Comparison of ENCODE assay signal across 8 cellular contexts in the genomic region with DNA sequence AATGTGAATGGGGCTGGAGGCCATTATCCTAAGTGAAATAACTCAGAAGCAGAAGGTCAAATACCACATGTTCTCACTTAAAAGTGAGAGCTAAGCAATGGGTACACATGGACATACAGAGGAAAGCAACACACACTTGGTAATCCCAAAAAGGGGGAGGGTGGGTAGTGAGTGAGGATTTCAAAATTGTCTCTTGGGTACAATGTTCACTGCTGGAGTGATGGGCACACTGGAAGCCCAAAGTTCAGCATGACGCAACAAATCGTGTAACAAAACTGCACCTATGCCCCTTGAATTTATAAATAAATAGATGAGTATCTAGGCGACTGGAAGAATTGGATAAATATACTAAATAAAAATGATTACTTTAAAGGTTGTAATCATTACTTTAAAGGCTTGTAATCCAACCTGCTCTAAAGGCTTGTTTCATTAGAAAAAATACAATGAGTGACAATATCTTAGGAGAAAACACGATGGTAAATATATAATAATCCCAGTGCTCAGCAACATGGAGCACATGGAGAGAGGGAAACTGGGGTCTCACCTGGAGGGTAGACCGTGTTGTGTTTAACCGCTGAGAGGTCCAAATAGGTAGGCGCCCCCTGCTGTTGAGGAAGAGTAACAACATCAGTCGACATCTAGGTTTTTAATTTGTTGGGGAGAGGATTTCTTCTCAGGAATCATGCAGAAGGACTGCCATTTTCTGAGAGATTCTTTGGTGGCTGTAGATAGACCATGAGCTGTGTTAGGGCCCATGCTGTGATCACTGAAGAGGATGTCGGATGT.
DNase-seq lines count a peak whose midpoint lies in the region; ATAC-seq and TF ChIP-seq lines count a peak whose summit lies in the region.
"Had no signal": no experiment of that assay in that cellular context is flagged by ENCODE, and none has a peak within 500 bp of the region (broad histone marks: within the 10 kb centered on the region; RNA-seq: fewer than 3 reads in every experiment).

No MANE protein-coding gene starts in this region.

- no peaks in the 10 kb centered on the region for H4K20me1 ChIP-seq in IMR-90 (ENCODE audit: insufficient read depth, low read length)

- H4K91ac ChIP-seq in IMR-90 (ENCODE audit: insufficient read depth, low read depth, low read length), result no peak overlapping the region

- no peak for TF ChIP-seq RAD21 in IMR-90 (IDR thresholded peaks at IDR 0.05; ENCODE audit: low read length)

- no peaks in the 10 kb centered on the region for H3K79me1 ChIP-seq in IMR-90 (ENCODE audit: low read depth in 1 of 2, low read length in 2 of 2)

- no peak overlapping the region for H2BK20ac ChIP-seq in IMR-90 (ENCODE audit: low read depth, low read length)

- no peaks in the 10 kb centered on the region for H3K36me3 Mint-ChIP-seq in activated T-helper 17 cell treated with anti-CD3 and anti-CD28 coated beads, Interleukin-2, amount 50 U/mL, for 72 hours (ENCODE audit: low read depth)

- no CpG with 5 or more reads among the region's 9 CpGs for WGBS in IMR-90 (ENCODE audit: extremely low coverage in 2 of 2, insufficient read length in 1 of 2), 2 experiments
- WGBS in right lobe of liver (ENCODE audit: insufficient coverage, low coverage, low lambda C conversion rate, missing lambda C conversion rate), result 43% methylated on average over 9 of the region's 9 CpGs

- no peak for TF ChIP-seq POLR2A in IMR-90 (IDR thresholded peaks at IDR 0.05; ENCODE audit: low read depth, low read length)
- no peak for TF ChIP-seq POLR2A in right lobe of liver (IDR thresholded peaks at IDR 0.05)

- H3K9me3 ChIP-seq in IMR-90 (ENCODE audit: control insufficient read depth, insufficient read depth, low read length), result 0 out of 2 replicates have a peak, but pooled peaks cover 2% of the 10 kb centered on the region
- no peaks in the 10 kb centered on the region for H3K9me3 ChIP-seq in right lobe of liver

- no peaks in the 10 kb centered on the region for H3K9me1 ChIP-seq in IMR-90 (ENCODE audit: insufficient read depth, low read length)

- no peaks in the 10 kb centered on the region for H3K27me3 Mint-ChIP-seq in activated T-helper 17 cell treated with anti-CD3 and anti-CD28 coated beads, Interleukin-2, amount 50 U/mL, for 72 hours
- H3K27me3 Mint-ChIP-seq: central memory CD8-positive, alpha-beta T cell had no signal

- dilution Hi-C loops in IMR-90 (cut with HindIII; ENCODE audit: low sequenced_read_pairs, unreplicated experiment), result no loop called here

- H3K27me3 ChIP-seq in IMR-90 (ENCODE audit: control insufficient read depth, insufficient read depth, low read length), result no peaks in the 10 kb centered on the region
- H3K27me3 ChIP-seq in right lobe of liver, result no peaks in the 10 kb centered on the region

- no peak overlapping the region for H3K4ac ChIP-seq in IMR-90 (ENCODE audit: low read depth, low read length)

- DNase-seq in GM12864 (ENCODE audit: low read depth), result no peak
- no peak for DNase-seq in IMR-90
- DNase-seq in astrocyte of the spinal cord (ENCODE audit: low read depth, low spot score), result no peak
- peak in 1 of 3 donors; percentile 48 for DNase-seq in right lobe of liver
- no peak for DNase-seq in DMS79 treated with DMSO at 0.1 percent for 48 hours (lab: John Stamatoyannopoulos, UW)
- no peak for DNase-seq in activated T-cell treated with anti-CD3 and anti-CD28 coated beads, Interleukin-2, amount 50 U/mL, for 1 hour

- no peak overlapping the region for H3K56ac ChIP-seq in IMR-90 (ENCODE audit: extremely low read depth, insufficient read depth, low read length)

- in situ Hi-C loops in IMR-90 (cut with MboI; ENCODE audit: low sequenced_read_pairs), result no loop called here
- in situ Hi-C loops in astrocyte of the spinal cord (cut with HindIII; ENCODE audit: low sequenced_read_pairs), result no loop called here

- POLR2A ChIA-PET in IMR-90 (lab: Charles Lee; ENCODE audit: unreplicated experiment), result no interaction called here

- H3K14ac ChIP-seq in IMR-90 (replicated peaks; ENCODE audit: low read depth, low read length), result no peak overlapping the region

- H2BK5ac ChIP-seq in IMR-90 (ENCODE audit: low read depth, low read length, poor library complexity, severe bottlenecking), result no peak overlapping the region

- H2AK9ac ChIP-seq in IMR-90 (replicated peaks; ENCODE audit: low read depth, low read length, poor library complexity), result no peak overlapping the region

- CTCF ChIA-PET in IMR-90 (lab: Yijun Ruan, JAX), result no interaction called here

- TF ChIP-seq CTCF in GM12864 (IDR thresholded peaks at IDR 0.05; ENCODE audit: low read depth, low read length, missing control alignments) (peak; percentile 47), IMR-90 (conservative IDR thresholded peaks at IDR 0.05; ENCODE audit: low read depth, low read length) (peak; percentile 11; the same call in 1 of the 2 replicates), astrocyte of the spinal cord (IDR thresholded peaks at IDR 0.05; ENCODE audit: low read depth, low read length) (peak; percentile 44), right lobe of liver (IDR thresholded peaks at IDR 0.05) (peak in 2 of 4 donors; percentile 10 to 32)

- ATAC-seq in IMR-90 (ENCODE audit: low read depth) (no peak), right lobe of liver (peak; percentile 59 to 98 (median 79))
- no peak for ATAC-seq in activated T-helper 17 cell treated with anti-CD3 and anti-CD28 coated beads, Interleukin-2, amount 50 U/mL, for 72 hours (replicated peaks)

- H3K4me2 ChIP-seq in IMR-90 (ENCODE audit: low read depth, low read length), result no peak overlapping the region

- no peak overlapping the region for H2AFZ ChIP-seq in IMR-90 (replicated peaks; ENCODE audit: low read length, poor library complexity)

- no peak overlapping the region for H3K9ac ChIP-seq in IMR-90 (ENCODE audit: low read depth, low read length)

- no peak overlapping the region for H4K5ac ChIP-seq in IMR-90 (ENCODE audit: low read depth, low read length)

- H3K9me3 Mint-ChIP-seq in activated T-helper 17 cell treated with anti-CD3 and anti-CD28 coated beads, Interleukin-2, amount 50 U/mL, for 72 hours, result peaks cover 15% of the 10 kb centered on the region

- H2BK120ac ChIP-seq in IMR-90 (ENCODE audit: low read depth, low read length), result no peak overlapping the region

- H3K23ac ChIP-seq in IMR-90 (ENCODE audit: low read depth, low read length), result no peak overlapping the region

- no peaks in the 10 kb centered on the region for H3K4me1 ChIP-seq in IMR-90 (ENCODE audit: control insufficient read depth, insufficient read depth, low read length)
- H3K4me1 ChIP-seq in right lobe of liver, result no peaks in the 10 kb centered on the region

- no peak overlapping the region for H3K4me3 Mint-ChIP-seq in activated T-helper 17 cell treated with anti-CD3 and anti-CD28 coated beads, Interleukin-2, amount 50 U/mL, for 72 hours
- H3K4me3 Mint-ChIP-seq: central memory CD8-positive, alpha-beta T cell had no signal

- no peak overlapping the region for H3K27ac Mint-ChIP-seq in activated T-helper 17 cell treated with anti-CD3 and anti-CD28 coated beads, Interleukin-2, amount 50 U/mL, for 72 hours

- no peaks in the 10 kb centered on the region for H3K36me3 ChIP-seq in IMR-90 (ENCODE audit: control insufficient read depth, insufficient read depth, low read length)
- H3K36me3 ChIP-seq in right lobe of liver, result no peaks in the 10 kb centered on the region

- no peak overlapping the region for H3K18ac ChIP-seq in IMR-90 (ENCODE audit: low read depth, low read length)

- no peak overlapping the region for H2BK15ac ChIP-seq in IMR-90 (ENCODE audit: low read depth, low read length)

- H4K8ac ChIP-seq in IMR-90 (ENCODE audit: low read depth in 2 of 2, low read length in 2 of 2), result no peak overlapping the region

- no peak overlapping the region for H2AK5ac ChIP-seq in IMR-90 (ENCODE audit: low read depth, low read length)

- H3K4me3 ChIP-seq in GM12864 (ENCODE audit: low read depth, low read length), result no peak overlapping the region
- no peak overlapping the region for H3K4me3 ChIP-seq in IMR-90 (ENCODE audit: insufficient read depth, low read depth, low read length)
- H3K4me3 ChIP-seq in astrocyte of the spinal cord (ENCODE audit: low read depth, low read length), result no peak overlapping the region
- H3K4me3 ChIP-seq in right lobe of liver, result no peak overlapping the region

- H3K4me1 Mint-ChIP-seq in activated T-helper 17 cell treated with anti-CD3 and anti-CD28 coated beads, Interleukin-2, amount 50 U/mL, for 72 hours, result no peaks in the 10 kb centered on the region
- H3K4me1 Mint-ChIP-seq: central memory CD8-positive, alpha-beta T cell had no signal

- intact Hi-C loops in IMR-90 (cut with micrococcal nuclease), result no loop called here
- intact Hi-C loops in right lobe of liver (cut with DNase I), result no loop called here

- no TSS peak for BruUV-seq in IMR-90 (replicated peaks; lab: Mats Ljungman, UMichigan)

- H3K27ac ChIP-seq in IMR-90 (ENCODE audit: insufficient read depth, low read length) (no peak overlapping the region), right lobe of liver (no peak overlapping the region)

TF ChIP-seq in IMR-90, 13 proteins besides CTCF, POLR2A, EP300 and RAD21:
- no peak for TF ChIP-seq FOS (IDR thresholded peaks at IDR 0.05; ENCODE audit: low read depth, low read length)
- TF ChIP-seq, protein P1, sequence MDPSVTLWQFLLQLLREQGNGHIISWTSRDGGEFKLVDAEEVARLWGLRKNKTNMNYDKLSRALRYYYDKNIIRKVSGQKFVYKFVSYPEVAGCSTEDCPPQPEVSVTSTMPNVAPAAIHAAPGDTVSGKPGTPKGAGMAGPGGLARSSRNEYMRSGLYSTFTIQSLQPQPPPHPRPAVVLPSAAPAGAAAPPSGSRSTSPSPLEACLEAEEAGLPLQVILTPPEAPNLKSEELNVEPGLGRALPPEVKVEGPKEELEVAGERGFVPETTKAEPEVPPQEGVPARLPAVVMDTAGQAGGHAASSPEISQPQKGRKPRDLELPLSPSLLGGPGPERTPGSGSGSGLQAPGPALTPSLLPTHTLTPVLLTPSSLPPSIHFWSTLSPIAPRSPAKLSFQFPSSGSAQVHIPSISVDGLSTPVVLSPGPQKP (IDR thresholded peaks at IDR 0.05; ENCODE audit: borderline replicate concordance, low read depth, low read length), result no peak

Comparison
In these comparisons a context has a peak if more than half of its experiments do, and no peak if none do; other contexts are left out.
1. ATAC-seq: peak in right lobe of liver (4 of 4); none in IMR-90 (single experiment) and activated T-helper 17 cell treated with anti-CD3 and anti-CD28 coated beads, Interleukin-2, amount 50 U/mL, for 72 hours (single experiment).